In the genomic region with DNA sequence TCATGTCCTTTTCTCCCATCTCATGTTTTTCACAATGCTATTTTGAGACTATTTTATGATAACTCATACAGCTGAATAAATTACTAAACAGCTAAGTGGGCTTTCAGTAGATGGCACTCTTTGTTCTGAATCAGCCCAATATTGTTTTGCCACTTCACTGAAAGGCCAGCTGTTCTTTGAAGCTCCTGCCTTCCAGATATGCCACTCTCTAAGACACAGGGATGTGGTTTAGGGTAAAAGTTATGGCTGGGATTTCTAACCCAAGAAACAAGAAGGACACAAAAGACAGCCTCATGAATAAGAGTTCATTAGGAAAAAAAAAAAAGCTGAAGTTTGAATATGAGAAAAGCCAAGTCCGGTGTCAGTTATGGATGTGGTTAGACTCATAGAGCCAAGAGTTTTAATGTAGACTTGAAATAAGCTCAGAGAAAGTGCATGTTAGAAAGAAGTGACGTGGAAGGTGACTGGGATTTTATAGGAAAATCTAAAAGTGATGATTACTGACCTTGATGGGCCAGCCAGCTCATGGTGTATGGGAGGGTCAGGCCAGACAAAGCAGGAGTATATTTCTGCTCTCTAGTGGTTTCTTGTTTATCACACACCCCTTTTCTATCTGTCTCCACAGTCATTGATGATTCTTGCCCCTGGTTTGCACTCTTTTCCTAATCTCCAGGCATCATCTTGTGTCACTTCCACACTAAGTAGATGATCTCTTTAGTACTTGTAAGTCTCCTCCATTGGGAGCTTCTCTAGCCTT, we compare ENCODE assay signal across 12 cellular contexts.
DNase-seq lines count a peak whose midpoint lies in the region; ATAC-seq and TF ChIP-seq lines count a peak whose summit lies in the region.
"Had no signal": no experiment of that assay in that cellular context is flagged by ENCODE, and none has a peak within 500 bp of the region (broad histone marks: within the 10 kb centered on the region; RNA-seq: fewer than 3 reads in every experiment).

No MANE protein-coding gene starts in this region.

- intact Hi-C loops in dorsolateral prefrontal cortex (cut with DNase I) = no loop called here
- intact Hi-C loops in gastrocnemius medialis (cut with DNase I; ENCODE audit: low total_unique reads) = no loop called here
- intact Hi-C loops in activated T-helper 2 cell treated with anti-CD3 and anti-CD28 coated beads, Interferon-gamma antibody, Interleukin-2, Interleukin-4, amounts not matched to agents 10 μg/mL and 5 μg/mL and 100 μg/mL, durations not matched to agents 14 hours and 24 hours and 36 hours (cut with micrococcal nuclease) = no loop called here

- TF ChIP-seq POLR2A in gastrocnemius medialis (IDR thresholded peaks at IDR 0.05) = no peak

- DNase-seq in NCI-H1417 (lab: John Stamatoyannopoulos, UW) = peak in 2 of 3 experiments; percentile 3 to 5
- DNase-seq in NCI-H1417 treated with DMSO at 0.1 percent for 48 hours (lab: John Stamatoyannopoulos, UW) = no peak
- peak; percentile 5 for DNase-seq in NCI-H524 treated with DMSO at 0.1 percent for 48 hours (lab: John Stamatoyannopoulos, UW)
- no peak for DNase-seq in dorsolateral prefrontal cortex
- no peak for DNase-seq in osteocyte (ENCODE audit: extremely low spot score, unreplicated experiment)
- no peak for DNase-seq in gastrocnemius medialis
- DNase-seq in HUDEP-2 (lab: John Stamatoyannopoulos, UW; ENCODE audit: unreplicated experiment in 76 of 76) = no peak
- no peak for DNase-seq in activated T-helper 2 cell treated with anti-CD3 and anti-CD28 coated beads, Interferon-gamma antibody, Interleukin-2, Interleukin-4, amounts not matched to agents 10 μg/mL and 5 μg/mL and 100 μg/mL, durations not matched to agents 14 hours and 24 hours and 36 hours (ENCODE audit: low spot score)
- DNase-seq: activated CD8-positive, alpha-beta memory T cell treated with anti-CD3 and anti-CD28 coated beads, Interleukin-2, amount 50 U/mL, for 4 hours; H7 had no signal

- peak overlapping the region in 6 of 59 donors; percentile 6 to 32 (median 26) for H3K27ac ChIP-seq in dorsolateral prefrontal cortex
- H3K27ac ChIP-seq in gastrocnemius medialis = no peak overlapping the region

- H3K9me3 Mint-ChIP-seq in osteocyte (ENCODE audit: unreplicated experiment) = no peaks in the 10 kb centered on the region
- H3K9me3 Mint-ChIP-seq in activated T-helper 2 cell treated with anti-CD3 and anti-CD28 coated beads, Interferon-gamma antibody, Interleukin-2, Interleukin-4, amounts not matched to agents 10 μg/mL and 5 μg/mL and 100 μg/mL, durations not matched to agents 14 hours and 24 hours and 36 hours = peaks cover 5% of the 10 kb centered on the region

- no peaks in the 10 kb centered on the region for H3K4me1 ChIP-seq in gastrocnemius medialis

- no peaks in the 10 kb centered on the region for H3K9me3 ChIP-seq in gastrocnemius medialis

- H3K27me3 Mint-ChIP-seq in osteocyte (ENCODE audit: unreplicated experiment) = no peaks in the 10 kb centered on the region
- H3K27me3 Mint-ChIP-seq in activated T-helper 2 cell treated with anti-CD3 and anti-CD28 coated beads, Interferon-gamma antibody, Interleukin-2, Interleukin-4, amounts not matched to agents 10 μg/mL and 5 μg/mL and 100 μg/mL, durations not matched to agents 14 hours and 24 hours and 36 hours (ENCODE audit: low read depth) = no peaks in the 10 kb centered on the region
- H3K27me3 Mint-ChIP-seq: B cell, memory B cell had no signal

- H3K4me1 Mint-ChIP-seq in osteocyte (ENCODE audit: unreplicated experiment) = peaks cover 4% of the 10 kb centered on the region
- no peaks in the 10 kb centered on the region for H3K4me1 Mint-ChIP-seq in activated T-helper 2 cell treated with anti-CD3 and anti-CD28 coated beads, Interferon-gamma antibody, Interleukin-2, Interleukin-4, amounts not matched to agents 10 μg/mL and 5 μg/mL and 100 μg/mL, durations not matched to agents 14 hours and 24 hours and 36 hours (ENCODE audit: low read depth)
- H3K4me1 Mint-ChIP-seq: B cell, memory B cell had no signal

- in situ Hi-C loops in gastrocnemius medialis (cut with MboI; ENCODE audit: low sequenced_read_pairs in 4 of 4) = no loop called here

- no peak overlapping the region for H3K4me3 ChIP-seq in dorsolateral prefrontal cortex
- no peak overlapping the region for H3K4me3 ChIP-seq in gastrocnemius medialis

- no peak overlapping the region for H3K27ac Mint-ChIP-seq in osteocyte (ENCODE audit: unreplicated experiment)
- H3K27ac Mint-ChIP-seq in activated T-helper 2 cell treated with anti-CD3 and anti-CD28 coated beads, Interferon-gamma antibody, Interleukin-2, Interleukin-4, amounts not matched to agents 10 μg/mL and 5 μg/mL and 100 μg/mL, durations not matched to agents 14 hours and 24 hours and 36 hours = no peak overlapping the region
- H3K27ac Mint-ChIP-seq: B cell, memory B cell had no signal

- H3K36me3 Mint-ChIP-seq in osteocyte (ENCODE audit: unreplicated experiment) = no peaks in the 10 kb centered on the region
- no peaks in the 10 kb centered on the region for H3K36me3 Mint-ChIP-seq in activated T-helper 2 cell treated with anti-CD3 and anti-CD28 coated beads, Interferon-gamma antibody, Interleukin-2, Interleukin-4, amounts not matched to agents 10 μg/mL and 5 μg/mL and 100 μg/mL, durations not matched to agents 14 hours and 24 hours and 36 hours (ENCODE audit: low read depth)
- H3K36me3 Mint-ChIP-seq: memory B cell had no signal

- no peak for ATAC-seq in gastrocnemius medialis

- no peaks in the 10 kb centered on the region for H3K36me3 ChIP-seq in gastrocnemius medialis

- peak in 50 of 56 donors; percentile 12 to 59 (median 34) for TF ChIP-seq CTCF in dorsolateral prefrontal cortex (IDR thresholded peaks at IDR 0.05 in 54 of 56, conservative IDR thresholded peaks at IDR 0.05 in 2 of 56; ENCODE audit: low read depth in 1 of 56, partially characterized antibody in 56 of 56)
- TF ChIP-seq CTCF in osteocyte (IDR thresholded peaks at IDR 0.05) = peak; percentile 64
- no peak for TF ChIP-seq CTCF in gastrocnemius medialis (IDR thresholded peaks at IDR 0.05 in 4 of 5, conservative IDR thresholded peaks at IDR 0.05 in 1 of 5)

- H3K27me3 ChIP-seq in dorsolateral prefrontal cortex (no peaks in the 10 kb centered on the region), gastrocnemius medialis (no peaks in the 10 kb centered on the region)

- no peak overlapping the region for H3K4me3 Mint-ChIP-seq in osteocyte (ENCODE audit: unreplicated experiment)
- no peak overlapping the region for H3K4me3 Mint-ChIP-seq in activated T-helper 2 cell treated with anti-CD3 and anti-CD28 coated beads, Interferon-gamma antibody, Interleukin-2, Interleukin-4, amounts not matched to agents 10 μg/mL and 5 μg/mL and 100 μg/mL, durations not matched to agents 14 hours and 24 hours and 36 hours (ENCODE audit: low read depth)
- H3K4me3 Mint-ChIP-seq: B cell, memory B cell had no signal

Comparison
In these comparisons a context has a peak if more than half of its experiments do, and no peak if none do; other contexts are left out.
1. DNase-seq: peak in NCI-H1417 (2 of 3) and NCI-H524 treated with DMSO at 0.1 percent for 48 hours (single experiment); none in NCI-H1417 treated with DMSO at 0.1 percent for 48 hours (single experiment), dorsolateral prefrontal cortex (0 of 10), osteocyte (single experiment), gastrocnemius medialis (0 of 2), HUDEP-2 (0 of 76) and activated T-helper 2 cell treated with anti-CD3 and anti-CD28 coated beads, Interferon-gamma antibody, Interleukin-2, Interleukin-4, amounts not matched to agents 10 μg/mL and 5 μg/mL and 100 μg/mL, durations not matched to agents 14 hours and 24 hours and 36 hours (single experiment).
2. CTCF ChIP-seq: peak in dorsolateral prefrontal cortex (50 of 56) and osteocyte (single experiment); none in gastrocnemius medialis (0 of 5).